In the genomic region with DNA sequence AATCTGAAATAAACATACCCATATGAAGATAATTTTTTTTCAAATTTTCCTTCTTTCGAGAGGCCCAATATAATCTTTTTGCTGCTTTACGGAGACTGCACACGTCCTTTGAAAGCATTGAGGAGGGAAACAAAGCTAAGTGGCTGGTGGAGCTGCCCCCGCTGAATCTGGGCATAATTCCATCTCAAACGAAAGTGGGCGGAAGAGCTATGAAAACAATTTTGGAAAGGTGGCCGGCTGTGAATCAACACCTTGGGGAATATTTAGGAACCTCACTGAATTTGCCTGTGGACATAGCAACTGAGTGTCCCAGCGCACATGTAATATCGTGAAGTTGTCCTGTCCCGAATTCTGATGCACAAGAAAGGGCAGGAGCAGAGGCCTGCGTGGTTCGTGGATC, we compare ENCODE assay signal across 21 cellular contexts. TPM values are rescaled to one million over a fixed set of nuclear protein-coding genes. Genes with fewer than 3 reads are reported as not detected.
A peak's percentile ranks its signal among the peaks of the same experiment; 100 is the strongest.
DNase-seq lines count a peak whose midpoint lies in the region; ATAC-seq and TF ChIP-seq lines count a peak whose summit lies in the region.
"Had no signal": no experiment of that assay in that cellular context is flagged by ENCODE, and none has a peak within 500 bp of the region (broad histone marks: within the 10 kb centered on the region; RNA-seq: fewer than 3 reads in every experiment).

No MANE protein-coding gene starts in this region.

- no peaks in the 10 kb centered on the region for H3K36me3 ChIP-seq in ascending aorta
- H3K36me3 ChIP-seq in tibial nerve, result no peaks in the 10 kb centered on the region

- peaks cover 0 to 10% of the 10 kb centered on the region in 2 donors for H3K4me1 ChIP-seq in ascending aorta
- peaks cover 0 to 18% (median 0%) of the 10 kb centered on the region in 4 donors for H3K4me1 ChIP-seq in tibial nerve
- H3K4me1 ChIP-seq: foreskin keratinocyte had no signal

- TF ChIP-seq EP300 in tibial nerve (IDR thresholded peaks at IDR 0.05), result no peak

- intact Hi-C loops in ascending aorta (cut with DNase I), result loop anchor here (2.0 to 5.0 kb wide), 3 partner anchors 55 to 222 kb away; partner anchors contain the start of gene SMOC2

- 60% methylated on average over 12 of the region's 12 CpGs for WGBS in tibial nerve, 2 donors

- H3K27me3 ChIP-seq in ascending aorta (no peaks in the 10 kb centered on the region), tibial nerve (no peaks in the 10 kb centered on the region)

- DNase-seq in NCI-H2196 (lab: John Stamatoyannopoulos, UW; ENCODE audit: unreplicated experiment) (peak; percentile 2), NCI-H2196 treated with DMSO at 0.1 percent for 48 hours (lab: John Stamatoyannopoulos, UW; ENCODE audit: unreplicated experiment) (no peak), NCI-H1092 treated with DMSO at 0.1 percent for 48 hours (lab: John Stamatoyannopoulos, UW) (peak; percentile 94), ascending aorta (ENCODE audit: low spot score in 2 of 2) (no peak), stromal cell of bone marrow (ENCODE audit: low read depth) (peak; percentile 21), tibial nerve (ENCODE audit: low spot score in 2 of 2) (no peak)
- no peak for DNase-seq in stimulated activated CD4-positive, alpha-beta T cell treated with anti-CD3 and anti-CD28 coated beads, Interleukin-2, amount 100 ng/mL, for 24 hours
- DNase-seq: activated CD8-positive, alpha-beta memory T cell treated with anti-CD3 and anti-CD28 coated beads for 24 hours; activated naive CD4-positive, alpha-beta T cell; activated T-cell treated with anti-CD3 and anti-CD28 coated beads, Interleukin-2, amount 50 U/mL, for 4 hours; central memory CD4-positive, alpha-beta T cell; foreskin keratinocyte; immature natural killer cell; NCI-H748 treated with DMSO at 0.1 percent for 48 hours; PC-3; SHP77 treated with DMSO at 0.1 percent for 48 hours; small intestine had no signal

- H3K4me3 ChIP-seq in ascending aorta, result peak overlapping the region; percentile 13 to 54
- H3K4me3 ChIP-seq in tibial nerve, result no peak overlapping the region
- H3K4me3 ChIP-seq: GM23338 had no signal

- no peak for ATAC-seq in HG03045 (IDR thresholded peaks at IDR 0.05; ENCODE audit: unreplicated experiment)
- ATAC-seq: activated T-cell treated with anti-CD3 and anti-CD28 coated beads, Interleukin-2, amount 50 U/mL, for 4 hours; foreskin keratinocyte; GM23338; PC-3; stimulated activated memory B cell treated with anti-CD40 and anti-IgM and Interleukin-4, amounts not matched to agents 10 μg/mL and 1 μg/mL and 100 μg/mL, for 72 hours had no signal

- no peak for TF ChIP-seq POLR2A in tibial nerve (IDR thresholded peaks at IDR 0.05)

- H3K9me3 ChIP-seq in ascending aorta (no peaks in the 10 kb centered on the region), tibial nerve (no peaks in the 10 kb centered on the region)

- TF ChIP-seq CTCF in ascending aorta (IDR thresholded peaks at IDR 0.05), result no peak
- TF ChIP-seq CTCF in tibial nerve (IDR thresholded peaks at IDR 0.05), result no peak

- H3K27ac ChIP-seq in ascending aorta (peak overlapping the region; percentile 68 to 78), tibial nerve (peak overlapping the region in 1 of 4 donors; percentile 27)
- H3K27ac ChIP-seq: foreskin keratinocyte, KMS-11 had no signal

RNA-seq across cellular contexts. Expression of gene SMOC2, which starts 55.6 kb away (rescaled TPM):
- total RNA-seq in ascending aorta (102 TPM), tibial nerve (100 to 1,000 TPM in 3 of 4 donors, 10 to 100 TPM in 1; 74.7 to 139 (median 118) TPM)
- total RNA-seq: PC-3 had no signal

Comparison
In these comparisons a context has a peak if more than half of its experiments do, and no peak if none do; other contexts are left out.
1. DNase-seq: peak in NCI-H2196 (single experiment), NCI-H1092 treated with DMSO at 0.1 percent for 48 hours (single experiment) and stromal cell of bone marrow (single experiment); none in NCI-H2196 treated with DMSO at 0.1 percent for 48 hours (single experiment), ascending aorta (0 of 2), stimulated activated CD4-positive, alpha-beta T cell treated with anti-CD3 and anti-CD28 coated beads, Interleukin-2, amount 100 ng/mL, for 24 hours (0 of 2) and tibial nerve (0 of 2).
2. H3K4me3 ChIP-seq: peak in ascending aorta (2 of 2); none in tibial nerve (0 of 4).